1 cellular context compared by ENCODE assay signal in genomic region chr2:145379934-145380333, GRCh38.
TF ChIP-seq lines count a peak whose summit lies in the region.

No MANE protein-coding gene starts in this region.

TF ChIP-seq in GM23338, 12 proteins besides CTCF, POLR2A, EP300 and RAD21 (continued from another document):
- no peak for TF ChIP-seq ZNF462 (CRISPR knock-in tag; IDR thresholded peaks at IDR 0.05)
